ENCODE assay signal across 10 cellular contexts in the genomic region with DNA sequence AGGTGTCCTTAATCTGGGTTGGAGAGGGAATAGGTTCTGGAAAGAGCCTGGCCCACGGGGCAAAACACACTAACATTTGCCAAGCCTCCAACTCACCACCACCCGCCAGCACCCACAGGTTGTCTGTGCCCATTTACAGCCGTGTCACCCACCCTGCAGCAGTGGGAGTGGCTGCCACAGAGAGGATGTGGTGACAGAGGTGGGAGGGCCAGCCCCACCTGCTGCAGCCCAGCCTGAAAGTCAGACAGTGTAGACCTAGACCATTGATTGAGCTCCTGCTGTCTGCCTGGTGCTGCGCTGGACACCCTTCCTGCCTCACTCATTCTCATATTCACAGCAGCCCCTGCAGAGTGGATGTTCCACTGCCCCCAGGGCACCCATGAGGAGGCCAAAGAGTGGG. TPM values are rescaled to one million over a fixed set of nuclear protein-coding genes. Genes with fewer than 3 reads are reported as not detected.
A peak's percentile ranks its signal among the peaks of the same experiment; 100 is the strongest.
DNase-seq lines count a peak whose midpoint lies in the region; ATAC-seq and TF ChIP-seq lines count a peak whose summit lies in the region.
"Had no signal": no experiment of that assay in that cellular context is flagged by ENCODE, and none has a peak within 500 bp of the region (broad histone marks: within the 10 kb centered on the region; RNA-seq: fewer than 3 reads in every experiment).

No MANE protein-coding gene starts in this region.

- intact Hi-C loops in left ventricle myocardium superior (cut with micrococcal nuclease) (no loop called here), cardiac septum (cut with DNase I) (no loop called here), transverse colon (cut with DNase I; ENCODE audit: low total_unique reads) (no loop called here)

- no peaks in the 10 kb centered on the region for H3K27me3 Mint-ChIP-seq in activated T-cell treated with anti-CD3 and anti-CD28 coated beads, Interleukin-2, amount 50 U/mL, for 72 hours (ENCODE audit: low read depth)
- no peaks in the 10 kb centered on the region for H3K27me3 Mint-ChIP-seq in naive thymus-derived CD8-positive, alpha-beta T cell
- H3K27me3 Mint-ChIP-seq in mesothelial cell of epicardium (ENCODE audit: low read depth): no peaks in the 10 kb centered on the region

- 73% methylated on average over 4 of the region's 4 CpGs; no CpG with 5 or more reads in 1 of the 2 donors for WGBS in transverse colon (ENCODE audit: low coverage in 1 of 2), 2 donors

- TF ChIP-seq EP300 in transverse colon (IDR thresholded peaks at IDR 0.05; ENCODE audit: low read depth): no peak

- TF ChIP-seq CTCF in transverse colon (IDR thresholded peaks at IDR 0.05) (no peak), mesothelial cell of epicardium (IDR thresholded peaks at IDR 0.05; ENCODE audit: unreplicated experiment) (no peak)

- ATAC-seq in left ventricle myocardium superior: no peak
- peak; percentile 69 to 73 for ATAC-seq in activated T-cell treated with anti-CD3 and anti-CD28 coated beads, Interleukin-2, amount 50 U/mL, for 72 hours (replicated peaks in 1 of 2)
- ATAC-seq in naive thymus-derived CD8-positive, alpha-beta T cell: peak; percentile 86 to 87
- no peak for ATAC-seq in GM19452 (IDR thresholded peaks at IDR 0.05; ENCODE audit: unreplicated experiment)
- ATAC-seq: HCT116 had no signal

- in situ Hi-C loops in transverse colon (cut with MboI; ENCODE audit: low pct_ligation_motif_present in 1 of 4, low pct_unique_long_range_greater_than_20kb in 1 of 4, low sequenced_read_pairs in 3 of 4): no loop called here

- no peak for TF ChIP-seq POLR2A in transverse colon (IDR thresholded peaks at IDR 0.05)

- peaks cover 79% of the 10 kb centered on the region for H3K4me1 Mint-ChIP-seq in activated T-cell treated with anti-CD3 and anti-CD28 coated beads, Interleukin-2, amount 50 U/mL, for 72 hours (ENCODE audit: low read depth)
- peaks cover 44 to 75% (median 67%) of the 10 kb centered on the region in 4 donors for H3K4me1 Mint-ChIP-seq in naive thymus-derived CD8-positive, alpha-beta T cell
- H3K4me1 Mint-ChIP-seq in mesothelial cell of epicardium: peaks cover 3% of the 10 kb centered on the region

- no peak overlapping the region for H3K4me3 ChIP-seq in transverse colon

- no peaks in the 10 kb centered on the region for H3K4me1 ChIP-seq in transverse colon

- H3K27ac Mint-ChIP-seq in activated T-cell treated with anti-CD3 and anti-CD28 coated beads, Interleukin-2, amount 50 U/mL, for 72 hours: peak overlapping the region; percentile 25
- H3K27ac Mint-ChIP-seq in naive thymus-derived CD8-positive, alpha-beta T cell: peak overlapping the region; percentile 91 to 99 (median 98)
- H3K27ac Mint-ChIP-seq in mesothelial cell of epicardium: no peak overlapping the region

- no peaks in the 10 kb centered on the region for H3K9me3 Mint-ChIP-seq in activated T-cell treated with anti-CD3 and anti-CD28 coated beads, Interleukin-2, amount 50 U/mL, for 72 hours
- peaks cover 0 to 2% (median 0%) of the 10 kb centered on the region in 9 donors for H3K9me3 Mint-ChIP-seq in naive thymus-derived CD8-positive, alpha-beta T cell
- peaks cover 9% of the 10 kb centered on the region for H3K9me3 Mint-ChIP-seq in mesothelial cell of epicardium

- peak overlapping the region; percentile 15 to 32 for H3K4me3 Mint-ChIP-seq in activated T-cell treated with anti-CD3 and anti-CD28 coated beads, Interleukin-2, amount 50 U/mL, for 72 hours
- peak overlapping the region; percentile 29 to 88 (median 76) for H3K4me3 Mint-ChIP-seq in naive thymus-derived CD8-positive, alpha-beta T cell
- no peak overlapping the region for H3K4me3 Mint-ChIP-seq in mesothelial cell of epicardium

- POLR2A ChIA-PET in naive thymus-derived CD8-positive, alpha-beta T cell (lab: Charles Lee): interaction anchor here (0.5 to 12.8 kb wide), 23 partner anchors 8 to 277 kb away, joined by 3 to 167 read pairs (median 5); partner anchors contain the start of genes IL21R and KDM8

- H3K27ac ChIP-seq in transverse colon: no peak overlapping the region

- peaks cover 33 to 67% of the 10 kb centered on the region in 2 donors for H3K36me3 Mint-ChIP-seq in activated T-cell treated with anti-CD3 and anti-CD28 coated beads, Interleukin-2, amount 50 U/mL, for 72 hours (ENCODE audit: insufficient read depth in 2 of 2)
- H3K36me3 Mint-ChIP-seq in naive thymus-derived CD8-positive, alpha-beta T cell: peaks cover 5 to 63% (median 53%) of the 10 kb centered on the region in 3 donors
- H3K36me3 Mint-ChIP-seq in mesothelial cell of epicardium: no peaks in the 10 kb centered on the region

- H3K9me3 ChIP-seq in transverse colon: no peaks in the 10 kb centered on the region

- peaks cover 22% of the 10 kb centered on the region for H3K27me3 ChIP-seq in transverse colon

- H3K36me3 ChIP-seq in transverse colon: no peaks in the 10 kb centered on the region

- DNase-seq in left ventricle myocardium superior (peak; percentile 30), cardiac septum (ENCODE audit: low spot score) (no peak), transverse colon (peak; percentile 47), hypothalamus (lab: John Stamatoyannopoulos, UW) (no peak), mesothelial cell of epicardium (ENCODE audit: low spot score in 2 of 2, unreplicated experiment in 2 of 2) (no peak)
- peak; percentile 71 to 75 for DNase-seq in activated T-cell treated with anti-CD3 and anti-CD28 coated beads, Interleukin-2, amount 50 U/mL, for 72 hours
- DNase-seq in naive thymus-derived CD8-positive, alpha-beta T cell: peak; percentile 59 to 92 (median 86)
- DNase-seq: OCI-M1 had no signal

RNA-seq across cellular contexts. Expression of gene IL21R, which starts 44.7 kb away (rescaled TPM):
- total RNA-seq in left ventricle myocardium superior (0.07 TPM), cardiac septum (1.4 TPM), transverse colon (1 to 10 TPM in 1 of 4 donors, under 1 TPM in 2, not detected in 1; 0.20 to 1.1 (median 0.27) TPM), mesothelial cell of epicardium (0.09 to 0.22 TPM (median 0.13 TPM) in 3 replicates)
- 100 to 1,000 TPM; 155 to 166 TPM for total RNA-seq in activated T-cell treated with anti-CD3 and anti-CD28 coated beads, Interleukin-2, amount 50 U/mL, for 72 hours
- 10 to 100 TPM; 29.3 to 29.4 TPM for total RNA-seq in naive thymus-derived CD8-positive, alpha-beta T cell
- polyA plus RNA-seq in naive thymus-derived CD8-positive, alpha-beta T cell: 10 to 100 TPM; 26.5 to 47.1 (median 33.9) TPM

Comparison
In these comparisons a context has a peak if more than half of its experiments do, and no peak if none do; other contexts are left out.
1. DNase-seq: peak in left ventricle myocardium superior (single experiment), activated T-cell treated with anti-CD3 and anti-CD28 coated beads, Interleukin-2, amount 50 U/mL, for 72 hours (2 of 2), naive thymus-derived CD8-positive, alpha-beta T cell (10 of 10) and transverse colon (single experiment); none in cardiac septum (single experiment), hypothalamus (0 of 51) and mesothelial cell of epicardium (0 of 2).
2. ATAC-seq: peak in activated T-cell treated with anti-CD3 and anti-CD28 coated beads, Interleukin-2, amount 50 U/mL, for 72 hours (2 of 2) and naive thymus-derived CD8-positive, alpha-beta T cell (2 of 2); none in left ventricle myocardium superior (single experiment) and GM19452 (single experiment).
3. RNA of gene IL21R, which starts 44.7 kb away (total RNA-seq): 155 to 166 TPM in activated T-cell treated with anti-CD3 and anti-CD28 coated beads, Interleukin-2, amount 50 U/mL, for 72 hours and 29.3 to 29.4 TPM in naive thymus-derived CD8-positive, alpha-beta T cell; 1.4 TPM in cardiac septum (single experiment), 0.20 to 1.1 TPM in transverse colon, 0.09 to 0.22 TPM in mesothelial cell of epicardium and 0.07 TPM in left ventricle myocardium superior (single experiment); every median in the first group is over 10 times any median in the second.